ENCODE assay signal across 8 cellular contexts in the genomic region with DNA sequence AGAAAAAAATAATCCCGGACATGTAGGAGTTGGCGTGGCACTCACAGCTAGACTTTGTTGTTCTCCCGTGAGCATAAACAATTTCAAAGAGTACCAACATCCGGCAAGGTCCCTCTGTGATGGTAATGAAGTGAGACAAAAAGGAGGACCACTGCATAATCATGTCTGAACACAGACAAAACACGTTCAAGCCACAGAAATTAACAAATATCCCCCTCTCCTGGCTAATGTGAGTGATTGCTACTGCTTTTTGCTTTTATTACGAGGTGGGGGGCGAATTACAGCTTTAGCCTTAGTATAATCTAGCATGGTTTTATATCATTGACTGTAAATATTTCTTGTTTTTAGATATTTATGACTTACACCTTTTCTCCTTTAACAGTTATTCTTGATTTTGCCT.
DNase-seq lines count a peak whose midpoint lies in the region; ATAC-seq and TF ChIP-seq lines count a peak whose summit lies in the region.

No MANE protein-coding gene starts in this region.

- no peak for ATAC-seq in HG02623 (IDR thresholded peaks at IDR 0.05; ENCODE audit: unreplicated experiment)
- no peak for ATAC-seq in stimulated activated naive CD8-positive, alpha-beta T cell treated with anti-CD3 and anti-CD28 coated beads, Interleukin-15, amount 100 ng/mL, for 72 hours

- H3K9me3 ChIP-seq in left ventricle myocardium inferior (replicated peaks) = no peaks in the 10 kb centered on the region
- no peaks in the 10 kb centered on the region for H3K9me3 ChIP-seq in right atrium auricular region
- H3K9me3 ChIP-seq in fibroblast of lung (ENCODE audit: control insufficient read depth, insufficient read depth, low read depth, low read length) = no peaks in the 10 kb centered on the region
- H3K9me3 ChIP-seq in uterus = no peaks in the 10 kb centered on the region

- H3K4me3 Mint-ChIP-seq in activated T-cell treated with anti-CD3 and anti-CD28 coated beads, Interleukin-2, amount 50 U/mL, for 24 hours = no peak overlapping the region
- no peak overlapping the region for H3K4me3 Mint-ChIP-seq in stimulated activated naive CD8-positive, alpha-beta T cell treated with anti-CD3 and anti-CD28 coated beads, Interleukin-15, amount 100 ng/mL, for 72 hours

- peaks cover 16% of the 10 kb centered on the region for H3K27me3 Mint-ChIP-seq in activated T-cell treated with anti-CD3 and anti-CD28 coated beads, Interleukin-2, amount 50 U/mL, for 24 hours
- no peaks in the 10 kb centered on the region for H3K27me3 Mint-ChIP-seq in stimulated activated naive CD8-positive, alpha-beta T cell treated with anti-CD3 and anti-CD28 coated beads, Interleukin-15, amount 100 ng/mL, for 72 hours

- H3K27ac Mint-ChIP-seq in activated T-cell treated with anti-CD3 and anti-CD28 coated beads, Interleukin-2, amount 50 U/mL, for 24 hours = no peak overlapping the region
- no peak overlapping the region for H3K27ac Mint-ChIP-seq in stimulated activated naive CD8-positive, alpha-beta T cell treated with anti-CD3 and anti-CD28 coated beads, Interleukin-15, amount 100 ng/mL, for 72 hours

- H3K9ac ChIP-seq in fibroblast of lung (ENCODE audit: insufficient read depth, low read length) = no peak overlapping the region

- H3K36me3 Mint-ChIP-seq in activated T-cell treated with anti-CD3 and anti-CD28 coated beads, Interleukin-2, amount 50 U/mL, for 24 hours (ENCODE audit: low read depth) = no peaks in the 10 kb centered on the region

- H3K79me2 ChIP-seq in fibroblast of lung (ENCODE audit: control insufficient read depth, insufficient read depth, low read length) = no peaks in the 10 kb centered on the region

- intact Hi-C loops in left ventricle myocardium inferior (cut with micrococcal nuclease) = no loop called here
- intact Hi-C loops in uterus (cut with DNase I; ENCODE audit: low total_unique reads) = no loop called here

- H3K4me1 ChIP-seq in left ventricle myocardium inferior (no peaks in the 10 kb centered on the region), right atrium auricular region (no peaks in the 10 kb centered on the region), fibroblast of lung (ENCODE audit: control insufficient read depth, extremely low read depth, insufficient read depth, low read length) (no peaks in the 10 kb centered on the region), uterus (no peaks in the 10 kb centered on the region)

- H3K36me3 ChIP-seq in left ventricle myocardium inferior (no peaks in the 10 kb centered on the region), right atrium auricular region (no peaks in the 10 kb centered on the region), fibroblast of lung (ENCODE audit: control insufficient read depth, insufficient read depth, low read length) (no peaks in the 10 kb centered on the region), uterus (no peaks in the 10 kb centered on the region)

- TF ChIP-seq CTCF in left ventricle myocardium inferior (IDR thresholded peaks at IDR 0.05; ENCODE audit: borderline replicate concordance) = peak; percentile 50
- TF ChIP-seq CTCF in right atrium auricular region (IDR thresholded peaks at IDR 0.05) = peak in 1 of 2 donors; percentile 56
- peak; percentile 41 to 51 for TF ChIP-seq CTCF in fibroblast of lung (conservative IDR thresholded peaks at IDR 0.05 in 1 of 2, IDR thresholded peaks at IDR 0.05 in 1 of 2; ENCODE audit: low read depth in 1 of 2, low read length in 2 of 2)
- peak; percentile 20 to 50 (median 46) for TF ChIP-seq CTCF in uterus (IDR thresholded peaks at IDR 0.05)

- H3K4me3 ChIP-seq in left ventricle myocardium inferior (no peak overlapping the region), right atrium auricular region (no peak overlapping the region), fibroblast of lung (replicated peaks in 1 of 4; ENCODE audit: control extremely low read depth in 1 of 4, insufficient read depth in 1 of 4, low read depth in 3 of 4, low read length in 4 of 4) (no peak overlapping the region), uterus (no peak overlapping the region)

- H2AFZ ChIP-seq in fibroblast of lung (ENCODE audit: low read length) = peak overlapping the region; percentile 2

- no peaks in the 10 kb centered on the region for H3K27me3 ChIP-seq in left ventricle myocardium inferior (ENCODE audit: low read depth)
- H3K27me3 ChIP-seq in right atrium auricular region = no peaks in the 10 kb centered on the region
- H3K27me3 ChIP-seq in fibroblast of lung (ENCODE audit: control insufficient read depth, insufficient read depth, low read length) = no peaks in the 10 kb centered on the region
- H3K27me3 ChIP-seq in uterus = peaks cover 0 to 4% of the 10 kb centered on the region in 2 donors

- H3K4me2 ChIP-seq in fibroblast of lung (ENCODE audit: extremely low read depth, insufficient read depth, low read length) = no peak overlapping the region

- H3K27ac ChIP-seq in left ventricle myocardium inferior (replicated peaks) = no peak overlapping the region
- no peak overlapping the region for H3K27ac ChIP-seq in right atrium auricular region
- H3K27ac ChIP-seq in fibroblast of lung (ENCODE audit: insufficient read depth, low read length) = no peak overlapping the region
- H3K27ac ChIP-seq in uterus = no peak overlapping the region

- no peak for DNase-seq in left ventricle myocardium inferior
- no peak for DNase-seq in right atrium auricular region (ENCODE audit: low spot score)
- DNase-seq in NCI-H82 (lab: John Stamatoyannopoulos, UW) = peak; percentile 55
- DNase-seq in fibroblast of lung (ENCODE audit: low read depth in 2 of 2) = peak; percentile 28 to 52
- DNase-seq in uterus = no peak
- DNase-seq in activated T-cell treated with anti-CD3 and anti-CD28 coated beads, Interleukin-2, amount 50 U/mL, for 24 hours = no peak
- no peak for DNase-seq in stimulated activated naive CD8-positive, alpha-beta T cell treated with anti-CD3 and anti-CD28 coated beads, Interleukin-15, amount 100 ng/mL, for 72 hours

- H3K9me3 Mint-ChIP-seq in activated T-cell treated with anti-CD3 and anti-CD28 coated beads, Interleukin-2, amount 50 U/mL, for 24 hours = no peaks in the 10 kb centered on the region
- H3K9me3 Mint-ChIP-seq in stimulated activated naive CD8-positive, alpha-beta T cell treated with anti-CD3 and anti-CD28 coated beads, Interleukin-15, amount 100 ng/mL, for 72 hours = no peaks in the 10 kb centered on the region

- H3K4me1 Mint-ChIP-seq in activated T-cell treated with anti-CD3 and anti-CD28 coated beads, Interleukin-2, amount 50 U/mL, for 24 hours (ENCODE audit: low read depth) = no peaks in the 10 kb centered on the region
- H3K4me1 Mint-ChIP-seq in stimulated activated naive CD8-positive, alpha-beta T cell treated with anti-CD3 and anti-CD28 coated beads, Interleukin-15, amount 100 ng/mL, for 72 hours = no peaks in the 10 kb centered on the region

- TF ChIP-seq POLR2A in uterus (IDR thresholded peaks at IDR 0.05) = no peak

- H4K20me1 ChIP-seq in fibroblast of lung (ENCODE audit: control insufficient read depth, extremely low read depth, insufficient read depth, low read length) = no peaks in the 10 kb centered on the region

Comparison
In these comparisons a context has a peak if more than half of its experiments do, and no peak if none do; other contexts are left out.
1. DNase-seq: peak in NCI-H82 (single experiment) and fibroblast of lung (2 of 2); none in left ventricle myocardium inferior (single experiment), right atrium auricular region (single experiment), uterus (0 of 2), activated T-cell treated with anti-CD3 and anti-CD28 coated beads, Interleukin-2, amount 50 U/mL, for 24 hours (single experiment) and stimulated activated naive CD8-positive, alpha-beta T cell treated with anti-CD3 and anti-CD28 coated beads, Interleukin-15, amount 100 ng/mL, for 72 hours (0 of 2).